ENCODE assay signal across 8 cellular contexts in the genomic region with DNA sequence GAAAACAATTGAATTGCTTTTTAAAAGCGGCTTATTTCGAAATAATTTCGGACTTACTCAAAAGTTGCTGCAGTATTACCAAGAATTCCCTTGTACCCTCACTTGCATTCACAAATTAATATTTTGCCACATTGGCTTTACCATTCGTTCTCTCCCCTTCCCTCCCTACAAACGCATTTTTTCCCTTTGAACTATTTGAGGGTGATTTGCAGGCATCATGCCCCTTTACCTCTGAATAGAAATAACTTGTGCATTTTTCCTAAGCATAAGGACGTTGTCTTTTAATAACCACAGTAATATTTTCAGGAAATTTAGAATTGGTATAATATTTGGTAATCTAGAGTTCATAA. TPM values are rescaled to one million over a fixed set of nuclear protein-coding genes. Genes with fewer than 3 reads are reported as not detected.
DNase-seq lines count a peak whose midpoint lies in the region; ATAC-seq and TF ChIP-seq lines count a peak whose summit lies in the region.

No MANE protein-coding gene starts in this region.

- H3K36me3 ChIP-seq in mucosa of rectum (ENCODE audit: control insufficient read depth in 2 of 2, insufficient read depth in 2 of 2, low read length in 2 of 2), result peaks cover 15 to 21% of the 10 kb centered on the region in 2 donors

- H3K27ac ChIP-seq in 22Rv1 (peak overlapping the region; percentile 87), HL-60 (replicated peaks) (peak overlapping the region; percentile 76), mucosa of rectum (ENCODE audit: low read depth in 2 of 2, low read length in 2 of 2) (peak overlapping the region in 1 of 2 donors; percentile 88)

- H3K4me3 ChIP-seq in HL-60 (replicated peaks; ENCODE audit: insufficient read depth, low read length) (peak overlapping the region; percentile 62), mucosa of rectum (ENCODE audit: low read length in 2 of 2) (peak overlapping the region; percentile 83 to 91)

- peak overlapping the region; percentile 95 for H3K4me3 Mint-ChIP-seq in MCF 10A (ENCODE audit: unreplicated experiment)

- H3K4me1 Mint-ChIP-seq in MCF 10A (ENCODE audit: insufficient read depth, unreplicated experiment), result peaks cover 5% of the 10 kb centered on the region

- H3K36me3 Mint-ChIP-seq in MCF 10A (ENCODE audit: insufficient read depth, unreplicated experiment), result peaks cover 37% of the 10 kb centered on the region

- H3K27me3 Mint-ChIP-seq in MCF 10A (ENCODE audit: insufficient read depth, unreplicated experiment), result no peaks in the 10 kb centered on the region

- BruUV-seq in MCF 10A (replicated peaks; lab: Mats Ljungman, UMichigan), result TSS peak; percentile 32

- peak overlapping the region; percentile 93 for H3K27ac Mint-ChIP-seq in MCF 10A (ENCODE audit: low read depth, unreplicated experiment)

- peak overlapping the region; percentile 58 to 90 for H3K9ac ChIP-seq in mucosa of rectum (ENCODE audit: low read depth in 1 of 2, low read length in 2 of 2)

- DNase-seq in HL-60 (ENCODE audit: low read depth in 1 of 2, low spot score in 1 of 2), result no peak
- DNase-seq in MCF 10A (ENCODE audit: unreplicated experiment), result no peak
- no peak for DNase-seq in RKO (ENCODE audit: low spot score)
- no peak for DNase-seq in GM19238 (ENCODE audit: insufficient read length, low spot score)

- intact Hi-C loops in MCF 10A (cut with micrococcal nuclease), result no loop called here

- peaks cover 3% of the 10 kb centered on the region in 2 donors for H3K4me1 ChIP-seq in mucosa of rectum (ENCODE audit: control insufficient read depth in 2 of 2, insufficient read depth in 2 of 2, low read length in 2 of 2)

- H3K27me3 ChIP-seq in HL-60 (ENCODE audit: insufficient read depth, poor library complexity, severe bottlenecking) (no peaks in the 10 kb centered on the region), mucosa of rectum (ENCODE audit: control insufficient read depth in 2 of 2, insufficient read depth in 2 of 2, low read length in 2 of 2) (no peaks in the 10 kb centered on the region)

- no peaks in the 10 kb centered on the region for H3K9me3 ChIP-seq in mucosa of rectum (ENCODE audit: control insufficient read depth in 2 of 2, low read length in 2 of 2)

- TF ChIP-seq CTCF in 22Rv1 (IDR thresholded peaks at IDR 0.05), result no peak
- no peak for TF ChIP-seq CTCF in HL-60 (IDR thresholded peaks at IDR 0.05; ENCODE audit: insufficient read depth, low read length)
- no peak for TF ChIP-seq CTCF in MCF 10A (IDR thresholded peaks at IDR 0.05; ENCODE audit: unreplicated experiment)

- POLR2A ChIA-PET in MCF 10A (lab: Yijun Ruan, JAX), result interaction anchor here (1.4 to 1.7 kb wide), 3 partner anchors 10 to 68 kb away, joined by 3 to 8 read pairs (median 5); a partner anchor contains a TSS

- no peaks in the 10 kb centered on the region for H3K9me3 Mint-ChIP-seq in MCF 10A (ENCODE audit: unreplicated experiment)

- no peak for ATAC-seq in GM18870 (IDR thresholded peaks at IDR 0.05; ENCODE audit: unreplicated experiment)
- no peak for ATAC-seq in GM18498 (IDR thresholded peaks at IDR 0.05; ENCODE audit: unreplicated experiment)

- CTCF ChIA-PET in MCF 10A (lab: Yijun Ruan, JAX), result no interaction called here

RNA-seq across cellular contexts. Expression of a gene that starts 0.6 kb away (rescaled TPM):
- total RNA-seq in MCF 10A (2022), result 3.5 and 4.3 TPM in 2 replicates
